ENCODE assay signal across 8 cellular contexts in genomic region chr1:161766102-161766981, GRCh38. TPM values are rescaled to one million over a fixed set of nuclear protein-coding genes. Genes with fewer than 3 reads are reported as not detected.
DNase-seq lines count a peak whose midpoint lies in the region; ATAC-seq and TF ChIP-seq lines count a peak whose summit lies in the region.

Gene ATF6, plus strand, starts transcription at chr1:161766320. Its CDS starts 41 bp downstream, at chr1:161766361.

- no peaks in the 10 kb centered on the region for H3K27me3 Mint-ChIP-seq in activated CD4-positive, alpha-beta T cell treated with anti-CD3 and anti-CD28 coated beads, Interleukin-2, amount 10 ng/mL, durations not matched to agents 7 days and 5 days
- no peaks in the 10 kb centered on the region for H3K27me3 Mint-ChIP-seq in dendritic cell treated with granulocyte-macrophage colony-stimulating factor and Interleukin-4, amounts not matched to agents 40 ng/mL and 50 ng/mL, for 4 days

- H3K4me3 ChIP-seq in left lung, result peak within 1 kb of the TSS; percentile 79 to 81

- peak; percentile 47 for ATAC-seq in HG03457 (IDR thresholded peaks at IDR 0.05; ENCODE audit: unreplicated experiment)
- ATAC-seq in left lung, result peak; percentile 92

- H3K36me3 ChIP-seq in left lung, result no peaks in the 10 kb centered on the region

- peak within 1 kb of the TSS; percentile 99 for H3K27ac Mint-ChIP-seq in activated CD4-positive, alpha-beta T cell treated with anti-CD3 and anti-CD28 coated beads, Interleukin-2, amount 10 ng/mL, durations not matched to agents 7 days and 5 days
- H3K27ac Mint-ChIP-seq in dendritic cell treated with granulocyte-macrophage colony-stimulating factor and Interleukin-4, amounts not matched to agents 40 ng/mL and 50 ng/mL, for 4 days, result peak within 1 kb of the TSS; percentile 96

- H3K4me1 Mint-ChIP-seq in activated CD4-positive, alpha-beta T cell treated with anti-CD3 and anti-CD28 coated beads, Interleukin-2, amount 10 ng/mL, durations not matched to agents 7 days and 5 days, result peaks cover 51% of the 10 kb centered on the region
- peaks cover 36% of the 10 kb centered on the region for H3K4me1 Mint-ChIP-seq in dendritic cell treated with granulocyte-macrophage colony-stimulating factor and Interleukin-4, amounts not matched to agents 40 ng/mL and 50 ng/mL, for 4 days (ENCODE audit: low read depth)

- H3K4me3 Mint-ChIP-seq in activated CD4-positive, alpha-beta T cell treated with anti-CD3 and anti-CD28 coated beads, Interleukin-2, amount 10 ng/mL, durations not matched to agents 7 days and 5 days, result peak within 1 kb of the TSS; percentile 100
- peak within 1 kb of the TSS; percentile 88 for H3K4me3 Mint-ChIP-seq in dendritic cell treated with granulocyte-macrophage colony-stimulating factor and Interleukin-4, amounts not matched to agents 40 ng/mL and 50 ng/mL, for 4 days

- TF ChIP-seq POLR2A in GM19193 (IDR thresholded peaks at IDR 0.05; ENCODE audit: extremely low read depth, insufficient read depth, insufficient read length), result peak; percentile 79

- no peaks in the 10 kb centered on the region for H3K9me3 Mint-ChIP-seq in activated CD4-positive, alpha-beta T cell treated with anti-CD3 and anti-CD28 coated beads, Interleukin-2, amount 10 ng/mL, durations not matched to agents 7 days and 5 days
- no peaks in the 10 kb centered on the region for H3K9me3 Mint-ChIP-seq in dendritic cell treated with granulocyte-macrophage colony-stimulating factor and Interleukin-4, amounts not matched to agents 40 ng/mL and 50 ng/mL, for 4 days

- DNase-seq in AML-193 (lab: John Stamatoyannopoulos, UW), result peak; percentile 78 to 87
- peak; percentile 96 to 98 for DNase-seq in NCI-H526 (lab: John Stamatoyannopoulos, UW)
- peak; percentile 86 for DNase-seq in activated CD4-positive, alpha-beta T cell treated with anti-CD3 and anti-CD28 coated beads, Interleukin-2, amount 10 ng/mL, durations not matched to agents 7 days and 5 days
- DNase-seq in left lung, result peak; percentile 89 to 91
- peak; percentile 66 for DNase-seq in stimulated activated CD4-positive, alpha-beta T cell treated with anti-CD3 and anti-CD28 coated beads, Interleukin-2, amount 100 ng/mL, for 4 hours (ENCODE audit: low read depth)

- CTCF ChIA-PET in activated CD4-positive, alpha-beta T cell treated with anti-CD3 and anti-CD28 coated beads, Interleukin-2, amount 10 ng/mL, durations not matched to agents 7 days and 5 days (lab: Charles Lee), result interaction anchor here (0.8 to 1.7 kb wide), 3 partner anchors 17 to 27 kb away, joined by 3 to 5 read pairs (median 4); partner anchors contain the start of gene DUSP12

- H3K9me3 ChIP-seq in left lung, result no peaks in the 10 kb centered on the region

- H3K36me3 Mint-ChIP-seq in activated CD4-positive, alpha-beta T cell treated with anti-CD3 and anti-CD28 coated beads, Interleukin-2, amount 10 ng/mL, durations not matched to agents 7 days and 5 days (ENCODE audit: low read depth), result peaks cover 11% of the 10 kb centered on the region
- H3K36me3 Mint-ChIP-seq in dendritic cell treated with granulocyte-macrophage colony-stimulating factor and Interleukin-4, amounts not matched to agents 40 ng/mL and 50 ng/mL, for 4 days (ENCODE audit: low read depth), result peaks cover 28% of the 10 kb centered on the region

- peaks cover 9 to 45% of the 10 kb centered on the region in 2 donors for H3K4me1 ChIP-seq in left lung

- TF ChIP-seq CTCF in left lung (IDR thresholded peaks at IDR 0.05), result no peak

- POLR2A ChIA-PET in activated CD4-positive, alpha-beta T cell treated with anti-CD3 and anti-CD28 coated beads, Interleukin-2, amount 10 ng/mL, durations not matched to agents 7 days and 5 days (lab: Charles Lee), result interaction anchor here (0.8 kb wide), 1 partner anchor 271 kb away, joined by 3 read pairs; no protein-coding TSS in a partner anchor

- intact Hi-C loops in dendritic cell treated with granulocyte-macrophage colony-stimulating factor and Interleukin-4, amounts not matched to agents 40 ng/mL and 50 ng/mL, for 4 days (cut with micrococcal nuclease), result no loop called here
- intact Hi-C loops in left lung (cut with DNase I), result no loop called here

- no peaks in the 10 kb centered on the region for H3K27me3 ChIP-seq in left lung

- peak within 1 kb of the TSS; percentile 79 to 83 for H3K27ac ChIP-seq in left lung

RNA-seq across cellular contexts. Expression of gene ATF6, which starts in this region (rescaled TPM):
- total RNA-seq in activated CD4-positive, alpha-beta T cell treated with anti-CD3 and anti-CD28 coated beads, Interleukin-2, amount 10 ng/mL, durations not matched to agents 7 days and 5 days, result 10 to 100 TPM; 22.9 to 28.0 TPM
- total RNA-seq in left lung, result 10 to 100 TPM; 27.3 to 32.2 TPM

Comparison
In these comparisons a context has a peak if more than half of its experiments do, and no peak if none do; other contexts are left out.
1. Peak in every context shown above with its lines: DNase-seq, ATAC-seq, H3K4me3 ChIP-seq and H3K27ac ChIP-seq.